Comparison of ENCODE assay signal across 8 cellular contexts in the genomic region with DNA sequence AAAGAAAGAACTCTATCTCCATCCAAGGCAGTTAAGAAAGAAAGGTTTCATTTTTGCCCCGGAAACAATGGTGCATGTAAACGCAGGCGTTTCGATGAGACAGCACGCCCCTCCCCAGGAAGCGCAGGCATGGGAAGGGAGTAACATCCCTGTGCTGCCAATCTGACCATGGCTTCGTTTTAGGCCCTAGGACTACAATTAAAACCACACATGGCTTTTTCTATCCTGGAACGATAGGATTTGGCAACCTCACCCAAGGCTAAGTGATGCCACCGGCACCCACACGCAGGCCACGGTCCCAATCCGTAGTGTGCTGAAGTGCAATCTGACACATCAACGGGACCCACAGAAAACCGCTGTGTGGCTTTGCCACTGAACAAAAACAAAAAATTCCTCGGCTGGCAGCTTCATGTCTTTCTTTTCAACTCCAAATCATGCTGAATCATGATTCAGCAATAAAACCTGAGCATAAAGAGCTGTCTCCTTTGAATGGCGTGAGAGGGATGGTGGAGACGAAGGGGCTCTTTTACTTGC. TPM values are rescaled to one million over a fixed set of nuclear protein-coding genes. Genes with fewer than 3 reads are reported as not detected.
DNase-seq lines count a peak whose midpoint lies in the region; ATAC-seq and TF ChIP-seq lines count a peak whose summit lies in the region.

No MANE protein-coding gene starts in this region.

- intact Hi-C loops in right cardiac atrium (cut with DNase I): loop anchor here in 2 of 4 donors (5.0 to 10.0 kb wide), 2 partner anchors 41 to 49 kb away; partner anchors contain the start of genes CAPS (in 1 of the 2), NDUFA11 (in 1 of the 2) and VMAC (in 1 of the 2)
- intact Hi-C loops in PC-9 (cut with micrococcal nuclease; ENCODE audit: unreplicated experiment): no loop called here

- H3K36me3 ChIP-seq in Karpas-422 (ENCODE audit: insufficient read depth, low read length) (peaks cover 12% of the 10 kb centered on the region), PC-9 (ENCODE audit: low read depth) (no peaks in the 10 kb centered on the region)

- H3K9me3 ChIP-seq in Karpas-422 (ENCODE audit: low read length): no peaks in the 10 kb centered on the region
- no peaks in the 10 kb centered on the region for H3K9me3 ChIP-seq in right cardiac atrium (ENCODE audit: control insufficient read depth, low read length)
- no peaks in the 10 kb centered on the region for H3K9me3 ChIP-seq in PC-9 (ENCODE audit: insufficient read depth, low read depth)

- DNase-seq in Karpas-422 (no peak), right cardiac atrium (peak in 2 of 3 donors; percentile 49 to 61), PC-9 (no peak), NCI-H2107 treated with DMSO at 0.1 percent for 48 hours (lab: John Stamatoyannopoulos, UW; ENCODE audit: unreplicated experiment) (no peak)
- DNase-seq in activated T-cell treated with anti-CD3 and anti-CD28 coated beads, Interleukin-2, amount 50 U/mL, for 48 hours: peak; percentile 66 to 72

- no peaks in the 10 kb centered on the region for H3F3A ChIP-seq in PC-9 (ENCODE audit: insufficient read depth, low read depth)

- no peak overlapping the region for H3K9ac ChIP-seq in Karpas-422 (ENCODE audit: low read length)

- H2AFZ ChIP-seq in Karpas-422 (ENCODE audit: low read length) (no peak overlapping the region), PC-9 (no peak overlapping the region)

- no peaks in the 10 kb centered on the region for H3K9me3 Mint-ChIP-seq in stimulated activated naive CD8-positive, alpha-beta T cell treated with anti-CD3 and anti-CD28 coated beads, Interleukin-15, Interleukin-2, amounts not matched to agents 100 ng/mL and 50 ng/mL, for 24 hours

- 48% methylated on average over 17 of the region's 17 CpGs for WGBS in right cardiac atrium

- peaks cover 96% of the 10 kb centered on the region for H3K4me1 Mint-ChIP-seq in stimulated activated naive CD8-positive, alpha-beta T cell treated with anti-CD3 and anti-CD28 coated beads, Interleukin-15, Interleukin-2, amounts not matched to agents 100 ng/mL and 50 ng/mL, for 24 hours (ENCODE audit: low read depth)

- H3K9me2 ChIP-seq in Karpas-422 (replicated peaks; ENCODE audit: insufficient read depth, low read length): no peaks in the 10 kb centered on the region
- H3K9me2 ChIP-seq in PC-9 (ENCODE audit: insufficient read depth): no peaks in the 10 kb centered on the region

- peak overlapping the region; percentile 54 for H3K4me3 Mint-ChIP-seq in stimulated activated naive CD8-positive, alpha-beta T cell treated with anti-CD3 and anti-CD28 coated beads, Interleukin-15, Interleukin-2, amounts not matched to agents 100 ng/mL and 50 ng/mL, for 24 hours

- H3K36me3 Mint-ChIP-seq in stimulated activated naive CD8-positive, alpha-beta T cell treated with anti-CD3 and anti-CD28 coated beads, Interleukin-15, Interleukin-2, amounts not matched to agents 100 ng/mL and 50 ng/mL, for 24 hours (ENCODE audit: low read depth): peaks cover 45% of the 10 kb centered on the region

- H3K4me2 ChIP-seq in Karpas-422 (ENCODE audit: low read depth, low read length, poor library complexity, severe bottlenecking) (peak overlapping the region; percentile 29), PC-9 (no peak overlapping the region)

- no peaks in the 10 kb centered on the region for H3K27me3 Mint-ChIP-seq in stimulated activated naive CD8-positive, alpha-beta T cell treated with anti-CD3 and anti-CD28 coated beads, Interleukin-15, Interleukin-2, amounts not matched to agents 100 ng/mL and 50 ng/mL, for 24 hours

- no peak for TF ChIP-seq CTCF in PC-9 (conservative IDR thresholded peaks at IDR 0.05)

- ATAC-seq in right cardiac atrium (no peak), HG02885 (IDR thresholded peaks at IDR 0.05; ENCODE audit: poor library complexity, unreplicated experiment) (no peak), HG03521 (IDR thresholded peaks at IDR 0.05; ENCODE audit: unreplicated experiment) (no peak)

- peaks cover 60% of the 10 kb centered on the region for H4K20me1 ChIP-seq in Karpas-422 (ENCODE audit: insufficient read depth, low read depth, low read length)
- H4K20me1 ChIP-seq in PC-9 (ENCODE audit: insufficient read depth): peaks cover 27% of the 10 kb centered on the region

- peak overlapping the region; percentile 88 for H3K27ac Mint-ChIP-seq in stimulated activated naive CD8-positive, alpha-beta T cell treated with anti-CD3 and anti-CD28 coated beads, Interleukin-15, Interleukin-2, amounts not matched to agents 100 ng/mL and 50 ng/mL, for 24 hours

- H3K79me2 ChIP-seq in Karpas-422 (ENCODE audit: low read length) (peaks cover 99% of the 10 kb centered on the region), PC-9 (ENCODE audit: low read depth) (peaks cover 38% of the 10 kb centered on the region)

- POLR2A ChIA-PET in PC-9 (lab: Charles Lee; ENCODE audit: unreplicated experiment): no interaction called here

- no TSS peak for BruUV-seq in PC-9 (replicated peaks; lab: Mats Ljungman, UMichigan)

- no peaks in the 10 kb centered on the region for H3K27me3 ChIP-seq in Karpas-422 (ENCODE audit: low read length)
- no peaks in the 10 kb centered on the region for H3K27me3 ChIP-seq in right cardiac atrium (ENCODE audit: control insufficient read depth, insufficient read depth)
- H3K27me3 ChIP-seq in PC-9 (ENCODE audit: insufficient read depth, low read depth): no peaks in the 10 kb centered on the region

- peaks cover 85% of the 10 kb centered on the region for H3K4me1 ChIP-seq in Karpas-422 (ENCODE audit: low read length)
- H3K4me1 ChIP-seq in right cardiac atrium (ENCODE audit: control insufficient read depth, insufficient read depth, low read length): peaks cover 37% of the 10 kb centered on the region
- H3K4me1 ChIP-seq in PC-9 (replicated peaks; ENCODE audit: insufficient read depth): no peaks in the 10 kb centered on the region

- CTCF ChIA-PET in PC-9 (lab: Charles Lee): no interaction called here

- H3K4me3 ChIP-seq in Karpas-422 (ENCODE audit: low read length) (no peak overlapping the region), right cardiac atrium (ENCODE audit: low read length) (no peak overlapping the region), PC-9 (no peak overlapping the region)

- H3K27ac ChIP-seq in Karpas-422 (ENCODE audit: low read length) (peak overlapping the region; percentile 61; the same call in 1 of the 2 replicates), right cardiac atrium (ENCODE audit: low read length) (peak overlapping the region; percentile 80), PC-9 (no peak overlapping the region)

RNA-seq across cellular contexts. Expression of gene RANBP3, which starts 24.2 kb away (rescaled TPM):
- 34.0 and 44.8 TPM in 2 replicates for total RNA-seq in Karpas-422 (2014; rRNA removed; shearing (Covaris generic); ENCODE audit: low replicate concordance)
- total RNA-seq in right cardiac atrium: 10 to 100 TPM; 54.8 to 73.8 (median 67.7) TPM
- polyA plus RNA-seq in right cardiac atrium: 49.6 TPM
- total RNA-seq in PC-9 (2021): 43.7 and 44.1 TPM in 2 replicates

RNA-seq across cellular contexts. Expression of gene CAPS, which starts 39.7 kb away (rescaled TPM):
- total RNA-seq in Karpas-422 (2014; rRNA removed; shearing (Covaris generic); ENCODE audit: low replicate concordance): 3.8 and 17.8 TPM in 2 replicates
- 10 to 100 TPM in 2 of 4 donors, 1 to 10 TPM in 2; 8.9 to 14.2 (median 9.9) TPM for total RNA-seq in right cardiac atrium
- polyA plus RNA-seq in right cardiac atrium: 7.1 TPM
- 32.0 and 41.5 TPM in 2 replicates for total RNA-seq in PC-9 (2021)

RNA-seq across cellular contexts. Expression of gene VMAC, which starts 49.1 kb away (rescaled TPM):
- 8.9 and 19.8 TPM in 2 replicates for total RNA-seq in Karpas-422 (2014; rRNA removed; shearing (Covaris generic); ENCODE audit: low replicate concordance)
- total RNA-seq in right cardiac atrium (1 to 10 TPM; 1.9 to 5.8 (median 3.8) TPM), PC-9 (2021) (6.2 and 7.1 TPM in 2 replicates)
- polyA plus RNA-seq in right cardiac atrium: 3.6 TPM

RNA-seq across cellular contexts. Expression of gene NDUFA11, which starts 50.2 kb away (rescaled TPM):
- 217 and 384 TPM in 2 replicates for total RNA-seq in Karpas-422 (2014; rRNA removed; shearing (Covaris generic); ENCODE audit: low replicate concordance)
- 100 to 1,000 TPM; 515 to 756 (median 624) TPM for total RNA-seq in right cardiac atrium
- 1,214 TPM for polyA plus RNA-seq in right cardiac atrium
- total RNA-seq in PC-9 (2021): 169 and 181 TPM in 2 replicates

Comparison
In these comparisons a context has a peak if more than half of its experiments do, and no peak if none do; other contexts are left out.
1. DNase-seq: peak in activated T-cell treated with anti-CD3 and anti-CD28 coated beads, Interleukin-2, amount 50 U/mL, for 48 hours (2 of 2) and right cardiac atrium (2 of 3); none in Karpas-422 (single experiment), PC-9 (0 of 2) and NCI-H2107 treated with DMSO at 0.1 percent for 48 hours (single experiment).